In genomic region chr2:236762628-236763027, GRCh38 we compare ENCODE assay signal across 14 cellular contexts.
DNase-seq lines count a peak whose midpoint lies in the region; ATAC-seq and TF ChIP-seq lines count a peak whose summit lies in the region.
"Had no signal": no experiment of that assay in that cellular context is flagged by ENCODE, and none has a peak within 500 bp of the region (broad histone marks: within the 10 kb centered on the region; RNA-seq: fewer than 3 reads in every experiment).

No MANE protein-coding gene starts in this region.

- H3K9me2 ChIP-seq in GM23248 (ENCODE audit: insufficient read depth) = no peaks in the 10 kb centered on the region

- H3K9ac ChIP-seq in GM23248 = no peak overlapping the region

- WGBS in GM23248 (ENCODE audit: low coverage in 1 of 2, low lambda C conversion rate in 2 of 2, missing lambda C conversion rate in 2 of 2), 2 experiments = 56 to 74% methylated on average over 5 of the region's 5 CpGs
- 86 to 91% (median 91%) methylated on average over 5 of the region's 5 CpGs for WGBS in stomach, 5 donors

- CTCF ChIA-PET in HEK293T (lab: Yijun Ruan, JAX) = no interaction called here

- no peak overlapping the region for H3K4me2 ChIP-seq in GM23248 (ENCODE audit: unreplicated experiment)

- DNase-seq in A172 (ENCODE audit: low spot score) (peak; percentile 68), GM23248 (peak; percentile 43), RPMI7951 (ENCODE audit: low read depth) (peak; percentile 35), left lobe of liver (ENCODE audit: low spot score) (peak; percentile 19), stomach (no peak), HEK293T (ENCODE audit: extremely low spot score) (no peak)
- DNase-seq: BE2C; CD4-positive, alpha-beta memory T cell; DMS79; GDM1; HFFc6 had no signal

- no peaks in the 10 kb centered on the region for H3F3A ChIP-seq in GM23248 (ENCODE audit: insufficient read depth)

- no peak for TF ChIP-seq EP300 in stomach (IDR thresholded peaks at IDR 0.05)

- intact Hi-C loops in stomach (cut with DNase I; ENCODE audit: low total_unique reads) = no loop called here

- H3K9me3 ChIP-seq in GM23248 (ENCODE audit: low read depth) = no peaks in the 10 kb centered on the region
- peaks cover 0 to 11% (median 2%) of the 10 kb centered on the region in 4 donors for H3K9me3 ChIP-seq in stomach
- H3K9me3 ChIP-seq: BE2C, HAP-1 had no signal

- ATAC-seq in left lobe of liver (no peak), GM18909 (IDR thresholded peaks at IDR 0.05; ENCODE audit: poor library complexity, unreplicated experiment) (no peak)

- H3K4me3 ChIP-seq in GM23248 (no peak overlapping the region), stomach (no peak overlapping the region)
- H3K4me3 ChIP-seq: HAP-1 had no signal

- POLR2A ChIA-PET in HEK293T (lab: Yijun Ruan, JAX) = no interaction called here

- in situ Hi-C loops in GM23248 (cut with MboI) = no loop called here

- H3K79me2 ChIP-seq in GM23248 (ENCODE audit: insufficient read depth) = no peaks in the 10 kb centered on the region

- H2AFZ ChIP-seq in GM23248 = no peak overlapping the region

- H3K27ac ChIP-seq in GM23248 (no peak overlapping the region), stomach (no peak overlapping the region)
- H3K27ac ChIP-seq: C4-2B had no signal

- H3K4me1 ChIP-seq in GM23248 (ENCODE audit: insufficient read depth) = no peaks in the 10 kb centered on the region
- no peaks in the 10 kb centered on the region for H3K4me1 ChIP-seq in stomach
- H3K4me1 ChIP-seq: BE2C had no signal

- no peaks in the 10 kb centered on the region for H4K20me1 ChIP-seq in GM23248 (ENCODE audit: insufficient read depth)

- no peak for TF ChIP-seq CTCF in stomach (IDR thresholded peaks at IDR 0.05)

- H3K36me3 ChIP-seq in GM23248 (ENCODE audit: low read depth) = no peaks in the 10 kb centered on the region
- no peaks in the 10 kb centered on the region for H3K36me3 ChIP-seq in stomach
- H3K36me3 ChIP-seq: BE2C, HAP-1 had no signal

- no peak for TF ChIP-seq POLR2A in stomach (IDR thresholded peaks at IDR 0.05)

- no peaks in the 10 kb centered on the region for H3K27me3 ChIP-seq in GM23248 (replicated peaks; ENCODE audit: insufficient read depth)
- no peaks in the 10 kb centered on the region for H3K27me3 ChIP-seq in stomach

TF ChIP-seq in HEK293T, 16 proteins besides CTCF, POLR2A, EP300 and RAD21:
- TF ChIP-seq LEF1 (IDR thresholded peaks at IDR 0.05; ENCODE audit: borderline replicate concordance) = no peak
- TF ChIP-seq BHLHE40 (IDR thresholded peaks at IDR 0.05; ENCODE audit: borderline replicate concordance) = no peak
- no peak for TF ChIP-seq CTBP1 (IDR thresholded peaks at IDR 0.05; ENCODE audit: borderline replicate concordance)
- no peak for TF ChIP-seq FOXA1 (IDR thresholded peaks at IDR 0.05)
- no peak for TF ChIP-seq ZNF384 (IDR thresholded peaks at IDR 0.05)
- no peak for TF ChIP-seq L3MBTL2 (conservative IDR thresholded peaks at IDR 0.05)
- TF ChIP-seq TARDBP (IDR thresholded peaks at IDR 0.05) = no peak
- TF ChIP-seq NFRKB (IDR thresholded peaks at IDR 0.05) = no peak
- no peak for TF ChIP-seq ARNT (IDR thresholded peaks at IDR 0.05)
- TF ChIP-seq FOXM1 (IDR thresholded peaks at IDR 0.05; ENCODE audit: borderline replicate concordance) = no peak
- TF ChIP-seq ELF4 (IDR thresholded peaks at IDR 0.05) = no peak
- TF ChIP-seq SUZ12 (IDR thresholded peaks at IDR 0.05) = no peak
- no peak for TF ChIP-seq FOXK2 (IDR thresholded peaks at IDR 0.05)
- TF ChIP-seq HDGF (IDR thresholded peaks at IDR 0.05; ENCODE audit: borderline replicate concordance) = no peak
- no peak for TF ChIP-seq PKNOX1 (IDR thresholded peaks at IDR 0.05)
- TF ChIP-seq SP1 (IDR thresholded peaks at IDR 0.05) = no peak

Comparison
In these comparisons a context has a peak if more than half of its experiments do, and no peak if none do; other contexts are left out.
1. DNase-seq: peak in A172 (single experiment), GM23248 (single experiment), RPMI7951 (single experiment) and left lobe of liver (single experiment); none in stomach (single experiment) and HEK293T (single experiment).